Comparison of ENCODE assay signal across 15 cellular contexts in genomic region chr1:147287133-147287865, GRCh38.
"Had no signal": no experiment of that assay in that cellular context is flagged by ENCODE, and none has a peak within 500 bp of the region (broad histone marks: within the 10 kb centered on the region; RNA-seq: fewer than 3 reads in every experiment).

No MANE protein-coding gene starts in this region.

- H3K9me3 ChIP-seq: spleen, stomach, testis, upper lobe of left lung had no signal

- H3K27me3 ChIP-seq: cardiac muscle cell, spleen, stomach, testis, upper lobe of left lung had no signal

- H3K27ac ChIP-seq: cardiac muscle cell, stomach, testis, upper lobe of left lung had no signal

- H3K4me1 ChIP-seq: spleen, stomach, testis, upper lobe of left lung had no signal

- H3K4me3 ChIP-seq: cardiac muscle cell, lung, spleen, stomach, testis, upper lobe of left lung had no signal

- ATAC-seq: activated T-cell treated with anti-CD3 and anti-CD28 coated beads, Interleukin-2, amount 50 U/mL, for 72 hours; sciatic nerve had no signal

- DNase-seq: activated CD4-positive, alpha-beta T cell treated with anti-CD3 and anti-CD28 coated beads, Interleukin-2, amount 10 ng/mL, durations not matched to agents 7 days and 5 days; activated CD8-positive, alpha-beta memory T cell treated with anti-CD3 and anti-CD28 coated beads, Interleukin-2, amount 50 U/mL, for 48 hours; activated gamma-delta T cell treated with Interleukin-2 at 50 U/mL for 16 hours; activated T-cell treated with anti-CD3 and anti-CD28 coated beads, Interleukin-2, amount 50 U/mL, for 72 hours; amygdala; foreskin melanocyte; head of caudate nucleus; midbrain; spleen; stomach; testis; upper lobe of left lung had no signal
